ENCODE assay signal across 8 cellular contexts in the genomic region with DNA sequence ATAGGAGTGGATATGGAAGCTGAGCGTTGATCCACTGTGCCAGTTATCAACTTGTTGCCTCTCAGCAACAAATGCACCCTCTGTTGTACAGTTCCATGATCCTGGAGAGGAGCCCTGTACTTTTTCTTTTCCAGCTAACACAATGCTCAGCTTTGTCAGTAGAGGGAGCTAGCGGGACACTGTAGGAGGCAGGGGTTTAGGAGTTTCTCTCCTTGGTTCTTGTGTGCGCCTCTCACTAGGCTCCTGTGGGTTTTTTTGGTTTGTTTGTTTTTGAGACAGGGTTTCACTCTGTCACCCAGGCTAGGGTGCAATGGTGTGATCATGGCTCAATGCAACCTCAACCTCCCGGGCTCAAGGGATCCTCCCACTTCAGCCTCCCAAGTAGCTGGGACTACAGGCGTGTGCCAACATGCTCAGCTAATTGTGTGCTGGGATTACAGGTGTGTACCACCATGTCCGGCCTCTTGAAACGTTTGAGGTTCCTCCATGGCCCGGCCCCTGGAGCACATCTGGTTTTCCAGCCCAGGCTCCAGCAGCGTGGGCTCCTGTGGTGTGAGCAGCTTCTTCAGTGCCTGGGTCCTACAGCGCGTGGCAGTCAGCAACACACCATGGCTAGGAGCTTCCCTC. TPM values are rescaled to one million over a fixed set of nuclear protein-coding genes. Genes with fewer than 3 reads are reported as not detected.
DNase-seq lines count a peak whose midpoint lies in the region; ATAC-seq and TF ChIP-seq lines count a peak whose summit lies in the region.

No MANE protein-coding gene starts in this region.

- H3K36me3 ChIP-seq in neuronal stem cell (replicated peaks in 1 of 2; ENCODE audit: control insufficient read depth in 2 of 2, insufficient read depth in 2 of 2, low read length in 2 of 2), result no peaks in the 10 kb centered on the region

- no peak overlapping the region for H2BK5ac ChIP-seq in neuronal stem cell (ENCODE audit: low read length)

- H3K18ac ChIP-seq in neuronal stem cell (ENCODE audit: low read length), result peak overlapping the region; percentile 39

- no peak overlapping the region for H3K4ac ChIP-seq in neuronal stem cell (ENCODE audit: low read length)

- peak overlapping the region; percentile 72 for H2BK15ac ChIP-seq in neuronal stem cell (ENCODE audit: low read length)

- no peak overlapping the region for H3K27ac ChIP-seq in neuronal stem cell (replicated peaks; ENCODE audit: low read length)

- H3K79me1 ChIP-seq in neuronal stem cell (ENCODE audit: low read depth, low read length), result no peaks in the 10 kb centered on the region

- no peak overlapping the region for H3K4me2 ChIP-seq in neuronal stem cell (ENCODE audit: insufficient read depth, low read length, poor library complexity, severe bottlenecking)

- H3K27me3 ChIP-seq in neuronal stem cell (ENCODE audit: control insufficient read depth in 3 of 3, insufficient read depth in 3 of 3, low read depth in 1 of 3, low read length in 3 of 3), result peaks cover 0 to 4% (median 2%) of the 10 kb centered on the region in 3 experiments

- no peak overlapping the region for H3K23ac ChIP-seq in neuronal stem cell (ENCODE audit: low read depth, low read length, poor library complexity)

- H2BK12ac ChIP-seq in neuronal stem cell (ENCODE audit: low read length), result no peak overlapping the region

- H4K8ac ChIP-seq in neuronal stem cell (ENCODE audit: low read depth, low read length), result peak overlapping the region; percentile 70

- ATAC-seq in HG03175 (IDR thresholded peaks at IDR 0.05; ENCODE audit: unreplicated experiment), result peak; percentile 79
- ATAC-seq in GM19351 (IDR thresholded peaks at IDR 0.05; ENCODE audit: unreplicated experiment), result no peak

- no peak overlapping the region for H3K4me3 ChIP-seq in GM12865 (ENCODE audit: low read depth, low read length)
- no peak overlapping the region for H3K4me3 ChIP-seq in fibroblast of the aortic adventitia (ENCODE audit: low read depth, low read length)
- H3K4me3 ChIP-seq in neuronal stem cell (ENCODE audit: low read length in 2 of 2), result no peak overlapping the region

- H3K4me1 ChIP-seq in neuronal stem cell (ENCODE audit: control insufficient read depth in 2 of 2, insufficient read depth in 1 of 2, low read depth in 1 of 2, low read length in 2 of 2), result no peaks in the 10 kb centered on the region

- no peaks in the 10 kb centered on the region for H3K9me3 ChIP-seq in neuronal stem cell (replicated peaks in 1 of 2; ENCODE audit: control insufficient read depth in 2 of 2, insufficient read depth in 1 of 2, low read depth in 1 of 2, low read length in 2 of 2)

- H2AK5ac ChIP-seq in neuronal stem cell (ENCODE audit: low read depth, low read length), result no peak overlapping the region

- H3K14ac ChIP-seq in neuronal stem cell (ENCODE audit: low read length), result no peak overlapping the region

- no CpG with 5 or more reads among the region's 11 CpGs for WGBS in neuronal stem cell (ENCODE audit: extremely low coverage in 2 of 2, insufficient read length in 2 of 2, insufficient replicate concordance in 1 of 2), 2 donors

- peak overlapping the region; percentile 65 for H2AFZ ChIP-seq in neuronal stem cell (ENCODE audit: low read length)

- H4K91ac ChIP-seq in neuronal stem cell (ENCODE audit: low read depth, low read length, poor library complexity), result no peak overlapping the region

- TF ChIP-seq CTCF in GM12865 (IDR thresholded peaks at IDR 0.05; ENCODE audit: insufficient read depth, low read depth, low read length, missing control alignments) (peak; percentile 87), fibroblast of the aortic adventitia (IDR thresholded peaks at IDR 0.05; ENCODE audit: insufficient read depth, low read length) (peak; percentile 99)

- H3K9ac ChIP-seq in neuronal stem cell (ENCODE audit: low read depth, low read length, poor library complexity), result no peak overlapping the region

- H2BK120ac ChIP-seq in neuronal stem cell (ENCODE audit: low read depth, low read length), result no peak overlapping the region

- peak; percentile 76 for DNase-seq in AG08396 (ENCODE audit: low spot score)
- peak; percentile 76 for DNase-seq in GM12865 (ENCODE audit: low read depth)
- peak; percentile 45 for DNase-seq in NCI-H748 treated with DMSO at 0.1 percent for 48 hours (lab: John Stamatoyannopoulos, UW)
- DNase-seq in activated T-cell treated with anti-CD3 and anti-CD28 coated beads, Interleukin-2, amount 50 U/mL, for 1 hour, result peak; percentile 25
- DNase-seq in fibroblast of the aortic adventitia (ENCODE audit: low read depth), result peak; percentile 90
- peak; percentile 70 for DNase-seq in neuronal stem cell (ENCODE audit: low spot score)

RNA-seq across cellular contexts. Expression of a gene that starts 12.0 kb away (rescaled TPM):
- total RNA-seq in fibroblast of the aortic adventitia (ENCODE audit: low replicate concordance), result 34.9 and 64.3 TPM in 2 replicates
- 34.2 TPM for polyA plus RNA-seq in neuronal stem cell (2013, experiment 1 of 2)
- 32.5 TPM for polyA plus RNA-seq in neuronal stem cell (2013, experiment 2 of 2)

RNA-seq across cellular contexts. Expression of a gene that starts 14.5 kb away (rescaled TPM):
- total RNA-seq in fibroblast of the aortic adventitia (ENCODE audit: low replicate concordance), result 20.2 TPM in 2 replicates
- polyA plus RNA-seq in neuronal stem cell (2013, experiment 1 of 2), result 3.1 TPM
- polyA plus RNA-seq in neuronal stem cell (2013, experiment 2 of 2), result 3.0 TPM

RNA-seq across cellular contexts. Expression of a gene that starts 35.4 kb away (rescaled TPM):
- 14.1 and 20.4 TPM in 2 replicates for total RNA-seq in fibroblast of the aortic adventitia (ENCODE audit: low replicate concordance)
- polyA plus RNA-seq in neuronal stem cell (2013, experiment 1 of 2), result 10.4 TPM
- 10.0 TPM for polyA plus RNA-seq in neuronal stem cell (2013, experiment 2 of 2)

Comparison
In these comparisons a context has a peak if more than half of its experiments do, and no peak if none do; other contexts are left out.
1. DNase-seq: peak in every context shown above with its lines; median percentile 90 in fibroblast of the aortic adventitia; 76 in AG08396; 76 in GM12865; 70 in neuronal stem cell; 45 in NCI-H748 treated with DMSO at 0.1 percent for 48 hours; 25 in activated T-cell treated with anti-CD3 and anti-CD28 coated beads, Interleukin-2, amount 50 U/mL, for 1 hour.